ENCODE assay signal across 17 cellular contexts in the genomic region with DNA sequence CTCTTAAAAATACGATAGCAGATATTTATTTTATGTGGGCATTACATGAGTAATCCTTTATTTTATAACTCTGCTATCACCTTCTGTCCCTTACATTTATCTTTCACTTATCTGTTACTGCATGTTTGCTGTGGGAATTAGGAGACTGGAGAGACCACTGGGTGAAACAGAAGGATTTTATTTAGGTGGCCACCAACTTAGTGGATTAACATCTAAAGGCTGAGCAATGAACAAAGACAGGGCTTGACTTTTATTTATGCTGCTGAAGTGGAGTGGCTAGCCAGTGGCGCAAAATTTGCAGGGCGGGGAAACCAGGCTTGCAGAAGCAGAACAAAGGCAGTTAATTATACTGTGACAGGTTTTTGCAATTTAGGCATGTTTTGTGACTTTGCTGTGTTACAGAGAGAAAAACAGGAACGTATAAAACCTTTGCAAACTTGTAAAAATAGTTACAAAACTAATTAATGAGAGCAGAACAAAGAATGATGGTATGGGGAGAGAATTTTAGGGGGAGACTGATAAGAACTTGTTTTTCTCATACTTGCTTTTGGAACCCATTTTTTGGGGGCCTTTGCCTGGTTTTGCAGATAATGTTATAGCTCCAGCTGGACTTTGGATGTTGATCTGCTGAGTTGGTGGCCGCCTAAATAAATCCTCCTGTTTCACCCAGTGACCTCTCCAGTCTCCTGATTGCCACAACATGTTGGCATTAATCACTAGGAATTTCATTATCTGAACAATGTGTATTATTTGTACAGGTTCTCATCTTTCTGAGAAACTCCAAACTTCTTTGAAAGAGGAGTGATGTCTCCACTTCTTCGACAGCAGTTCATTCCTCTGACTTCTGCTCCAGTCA. TPM values are rescaled to one million over a fixed set of nuclear protein-coding genes. Genes with fewer than 3 reads are reported as not detected.
DNase-seq lines count a peak whose midpoint lies in the region; ATAC-seq, FAIRE-seq and TF ChIP-seq lines count a peak whose summit lies in the region.
"Had no signal": no experiment of that assay in that cellular context is flagged by ENCODE, and none has a peak within 500 bp of the region (broad histone marks: within the 10 kb centered on the region; RNA-seq: fewer than 3 reads in every experiment).

No MANE protein-coding gene starts in this region.

- H2BK5ac ChIP-seq in mesendoderm (ENCODE audit: low read length), result no peak overlapping the region

- H2BK15ac ChIP-seq in mesendoderm (replicated peaks; ENCODE audit: low read depth), result no peak overlapping the region

- TF ChIP-seq RAD21 in K562 (CRISPR knock-in tag; conservative IDR thresholded peaks at IDR 0.05 in 1 of 2, IDR thresholded peaks at IDR 0.05 in 1 of 2), result no peak

- H3K56ac ChIP-seq in mesendoderm (ENCODE audit: low read length), result no peak overlapping the region

- intact Hi-C loops in K562 (cut with micrococcal nuclease), result no loop called here

- H3K27me3 ChIP-seq in K562 (ENCODE audit: control insufficient read depth in 2 of 2, insufficient read depth in 2 of 2, low read length in 2 of 2) (no peaks in the 10 kb centered on the region), mesendoderm (ENCODE audit: insufficient read depth, low read length, poor library complexity) (no peaks in the 10 kb centered on the region)
- H3K27me3 ChIP-seq: gastroesophageal sphincter, SJSA1 had no signal

- no peak for TF ChIP-seq EP300 in K562 (IDR thresholded peaks at IDR 0.05; ENCODE audit: low read length)

- ATAC-seq in K562 (no peak), GM21360 (IDR thresholded peaks at IDR 0.05; ENCODE audit: unreplicated experiment) (no peak)
- ATAC-seq: gastroesophageal sphincter; stimulated activated naive B cell treated with anti-CD40 and anti-IgM and Interleukin-4, amounts not matched to agents 10 μg/mL and 1 μg/mL and 100 μg/mL, for 72 hours; WTC11 had no signal

- H4K5ac ChIP-seq in mesendoderm (ENCODE audit: low read length), result no peak overlapping the region

- no peaks in the 10 kb centered on the region for H4K20me1 ChIP-seq in K562 (replicated peaks; ENCODE audit: control insufficient read depth, insufficient read depth, low read length)

- H3K9me3 ChIP-seq in K562 (replicated peaks; ENCODE audit: control insufficient read depth, insufficient read depth, low read depth, low read length), result peaks cover 10% of the 10 kb centered on the region; the same call in 1 of the 2 replicates

- H3K4me2 ChIP-seq in K562 (ENCODE audit: insufficient read depth, low read length), result no peak overlapping the region
- no peak overlapping the region for H3K4me2 ChIP-seq in mesendoderm (ENCODE audit: low read length)

- in situ Hi-C loops in KBM-7 (cut with MboI; ENCODE audit: low pct_unique_long_range_greater_than_20kb, low sequenced_read_pairs), result no loop called here
- in situ Hi-C loops in K562 (cut with MboI), result no loop called here

- H3K27ac ChIP-seq in K562 (ENCODE audit: extremely low read depth, low read depth, low read length), result no peak overlapping the region
- no peak overlapping the region for H3K27ac ChIP-seq in mesendoderm (ENCODE audit: low read depth, low read length)
- H3K27ac ChIP-seq: gastroesophageal sphincter, SJSA1 had no signal

- H3K4me3 ChIP-seq in K562 (no peak overlapping the region), mesendoderm (ENCODE audit: low read length) (peak overlapping the region; percentile 28)
- H3K4me3 ChIP-seq: gastroesophageal sphincter, SJSA1 had no signal

- H3K4me1 ChIP-seq in K562 (replicated peaks in 1 of 2; ENCODE audit: control insufficient read depth in 2 of 2, insufficient read depth in 2 of 2, low read length in 2 of 2) (no peaks in the 10 kb centered on the region), mesendoderm (ENCODE audit: control insufficient read depth, low read depth, low read length) (no peaks in the 10 kb centered on the region)
- H3K4me1 ChIP-seq: SJSA1 had no signal

- H2AK5ac ChIP-seq in mesendoderm (ENCODE audit: low read length), result no peak overlapping the region

- peak; percentile 52 for FAIRE-seq in K562 (lab: Jason Lieb, UNC)
- FAIRE-seq: islet of Langerhans had no signal

- no peaks in the 10 kb centered on the region for H3K79me1 ChIP-seq in mesendoderm (ENCODE audit: low read length)

- BruUV-seq in K562 (replicated peaks; lab: Mats Ljungman, UMichigan), result no TSS peak

- no peak overlapping the region for H2BK120ac ChIP-seq in mesendoderm (ENCODE audit: low read depth, low read length)

- no peak for TF ChIP-seq CTCF in K562 (IDR thresholded peaks at IDR 0.05 in 2 of 3, conservative IDR thresholded peaks at IDR 0.05 in 1 of 3; ENCODE audit: insufficient read depth in 2 of 3, low read depth in 1 of 3, low read length in 3 of 3)

- POLR2A ChIA-PET in K562 (lab: Yijun Ruan, JAX), result no interaction called here

- no peak overlapping the region for H4K8ac ChIP-seq in mesendoderm (ENCODE audit: low read depth, low read length)

- no peak for TF ChIP-seq POLR2A in K562 (conservative IDR thresholded peaks at IDR 0.05)

- CTCF ChIA-PET in K562 (lab: Yijun Ruan, JAX; ENCODE audit: low intra/inter-chr PET ratio), result no interaction called here

- no peaks in the 10 kb centered on the region for H3K79me2 ChIP-seq in K562 (ENCODE audit: control insufficient read depth, insufficient read depth, low read length)
- H3K79me2 ChIP-seq in mesendoderm (ENCODE audit: control insufficient read depth, insufficient read depth, low read length), result no peaks in the 10 kb centered on the region

- DNase-seq in NCI-H82 (lab: John Stamatoyannopoulos, UW) (peak; percentile 27), NCI-H82 treated with DMSO at 0.1 percent for 48 hours (lab: John Stamatoyannopoulos, UW; ENCODE audit: unreplicated experiment) (no peak), KBM-7 (peak; percentile 62), K562 (ENCODE audit: extremely low read depth in 1 of 4, low spot score in 3 of 4) (peak in 2 of 4 experiments; percentile 13 to 34), mesendoderm (peak; percentile 60), NCI-H524 (lab: John Stamatoyannopoulos, UW) (no peak)
- DNase-seq in stimulated activated CD8-positive, alpha-beta memory T cell treated with anti-CD3 and anti-CD28 coated beads, Interleukin-4, amount 100 ng/mL, for 48 hours, result no peak
- DNase-seq: activated CD8-positive, alpha-beta memory T cell treated with anti-CD3 and anti-CD28 coated beads, Interleukin-2, amount 50 U/mL, for 4 hours; NCI-H1092 treated with DMSO at 0.1 percent for 48 hours; NCI-H526; stimulated activated CD4-positive, alpha-beta T cell treated with anti-CD3 and anti-CD28 coated beads, Interleukin-4, amount 100 ng/mL, for 1 hour; stimulated activated naive B cell treated with anti-CD40 and anti-IgM and Interleukin-4, amounts not matched to agents 10 μg/mL and 1 μg/mL and 100 μg/mL, for 72 hours had no signal

- WGBS in K562 (ENCODE audit: insufficient coverage, low coverage, missing lambda C conversion rate), result 46% methylated on average over 6 of the region's 6 CpGs
- no CpG with 5 or more reads among the region's 6 CpGs for whole genome bisulfite sequencing in mesendoderm (ENCODE audit: extremely low coverage, insufficient coverage, low lambda C conversion rate)

- H3K9ac ChIP-seq in K562 (ENCODE audit: insufficient read depth in 1 of 2, low read depth in 2 of 2, low read length in 2 of 2) (no peak overlapping the region), mesendoderm (ENCODE audit: low read length) (no peak overlapping the region)

- H2AFZ ChIP-seq in K562 (ENCODE audit: low read depth, low read length), result no peak overlapping the region

- H3K36me3 ChIP-seq in K562 (ENCODE audit: control insufficient read depth, insufficient read depth, low read length) (peaks cover 6% of the 10 kb centered on the region; the same call in 2 of the 3 replicates), mesendoderm (ENCODE audit: control insufficient read depth, insufficient read depth, low read length) (no peaks in the 10 kb centered on the region)
- H3K36me3 ChIP-seq: SJSA1 had no signal

- H3K23ac ChIP-seq in mesendoderm (ENCODE audit: low read length), result no peak overlapping the region

- no peak overlapping the region for H3K4ac ChIP-seq in mesendoderm (ENCODE audit: low read depth, low read length)

- no peak overlapping the region for H3K18ac ChIP-seq in mesendoderm (ENCODE audit: low read length)

- no peaks in the 10 kb centered on the region for H3K9me1 ChIP-seq in K562 (ENCODE audit: control insufficient read depth, insufficient read depth, low read length)

RNA-seq across cellular contexts. Expression of a gene that starts 18.0 kb away (rescaled TPM):
- total RNA-seq in K562 (2011; cell fraction: chromatin; rRNA removed; ENCODE audit: low replicate concordance), result 24.6 and 59.1 TPM in 2 replicates
- total RNA-seq in K562 (2011; cell fraction: nucleolus; rRNA removed), result 10.0 and 17.0 TPM in 2 replicates
- total RNA-seq in K562 (2011; cell fraction: nucleoplasm; rRNA removed), result 23.2 and 26.3 TPM in 2 replicates
- total RNA-seq in K562 (2014; rRNA removed), result 9.5 and 14.2 TPM in 2 replicates
- 14.7 and 18.8 TPM in 2 replicates for total RNA-seq in K562 (2014; rRNA removed; fragmentation: Illumina TruSeq; extraction: Trizol)
- total RNA-seq in K562 (2015; rRNA removed; fragmentation: Illumina TruSeq; extraction: Trizol), result 7.4 and 8.7 TPM in 2 replicates
- total RNA-seq in K562 (2021), result 14.5 and 21.2 TPM in 2 replicates
- polyA plus RNA-seq in K562 (2011; rRNA removed), result 15.8 and 18.3 TPM in 2 replicates
- polyA plus RNA-seq in K562 (2011; cell fraction: cytosol; rRNA removed), result 10.0 and 19.4 TPM in 2 replicates
- polyA plus RNA-seq in K562 (2011; cell fraction: nucleus; rRNA removed), result 5.9 and 12.3 TPM in 2 replicates
- 8.5 and 10.7 TPM in 2 replicates for polyA plus RNA-seq in K562 (2012)
- 9.1 and 13.7 TPM in 2 replicates for polyA plus RNA-seq in K562 (2014; fragmentation: Illumina TruSeq; extraction: Trizol)
- polyA plus RNA-seq in K562 (2014; fragmentation: Nextera tagmentation; extraction: Ambion mirVana), result 1 to 10 TPM; 3.3 to 6.6 TPM
- 13.8 and 17.1 TPM in 2 replicates for polyA plus RNA-seq in K562 (2014; rRNA removed)
- polyA minus RNA-seq in K562 (2011; rRNA and poly(A)+ RNA removed), result 76.5 and 94.0 TPM in 2 replicates
- polyA minus RNA-seq in K562 (2011; cell fraction: cytosol; rRNA and poly(A)+ RNA removed), result 18.3 and 29.7 TPM in 2 replicates
- polyA minus RNA-seq in K562 (2011; cell fraction: nucleus; rRNA and poly(A)+ RNA removed), result 10.1 and 21.4 TPM in 2 replicates
- polyA plus RNA-seq in mesendoderm (2013, experiment 1 of 2), result 6.1 TPM
- 5.2 TPM for polyA plus RNA-seq in mesendoderm (2013, experiment 2 of 2)

RNA-seq across cellular contexts. Expression of a gene that starts 44.2 kb away (rescaled TPM):
- total RNA-seq in K562 (2011; cell fraction: chromatin; rRNA removed; ENCODE audit: low replicate concordance), result 101 and 141 TPM in 2 replicates
- 48.4 and 57.5 TPM in 2 replicates for total RNA-seq in K562 (2011; cell fraction: nucleolus; rRNA removed)
- total RNA-seq in K562 (2011; cell fraction: nucleoplasm; rRNA removed), result 86.7 and 121 TPM in 2 replicates
- total RNA-seq in K562 (2014; rRNA removed), result 18.4 and 18.8 TPM in 2 replicates
- total RNA-seq in K562 (2014; rRNA removed; fragmentation: Illumina TruSeq; extraction: Trizol), result 21.3 and 22.0 TPM in 2 replicates
- total RNA-seq in K562 (2015; rRNA removed; fragmentation: Illumina TruSeq; extraction: Trizol), result 20.3 and 22.6 TPM in 2 replicates
- total RNA-seq in K562 (2021), result 18.6 and 19.0 TPM in 2 replicates
- 35.2 and 36.6 TPM in 2 replicates for polyA plus RNA-seq in K562 (2011; rRNA removed)
- 28.8 TPM in 2 replicates for polyA plus RNA-seq in K562 (2011; cell fraction: cytosol; rRNA removed)
- 47.1 and 52.7 TPM in 2 replicates for polyA plus RNA-seq in K562 (2011; cell fraction: nucleus; rRNA removed)
- 14.2 and 17.2 TPM in 2 replicates for polyA plus RNA-seq in K562 (2012)
- 25.8 and 27.1 TPM in 2 replicates for polyA plus RNA-seq in K562 (2014; fragmentation: Illumina TruSeq; extraction: Trizol)
- 1 to 10 TPM; 1.8 to 2.1 TPM for polyA plus RNA-seq in K562 (2014; fragmentation: Nextera tagmentation; extraction: Ambion mirVana)
- 14.7 and 16.7 TPM in 2 replicates for polyA plus RNA-seq in K562 (2014; rRNA removed)
- 41.0 and 45.9 TPM in 2 replicates for polyA minus RNA-seq in K562 (2011; rRNA and poly(A)+ RNA removed)
- 22.4 and 27.1 TPM in 2 replicates for polyA minus RNA-seq in K562 (2011; cell fraction: cytosol; rRNA and poly(A)+ RNA removed)
- 26.7 and 44.9 TPM in 2 replicates for polyA minus RNA-seq in K562 (2011; cell fraction: nucleus; rRNA and poly(A)+ RNA removed)
- polyA plus RNA-seq in mesendoderm (2013, experiment 1 of 2), result 25.7 TPM
- 26.1 TPM for polyA plus RNA-seq in mesendoderm (2013, experiment 2 of 2)

Comparison
In these comparisons a context has a peak if more than half of its experiments do, and no peak if none do; other contexts are left out.
1. DNase-seq: peak in NCI-H82 (single experiment), KBM-7 (single experiment) and mesendoderm (single experiment); none in NCI-H82 treated with DMSO at 0.1 percent for 48 hours (single experiment), stimulated activated CD8-positive, alpha-beta memory T cell treated with anti-CD3 and anti-CD28 coated beads, Interleukin-4, amount 100 ng/mL, for 48 hours (single experiment) and NCI-H524 (0 of 2).